8 cellular contexts compared by ENCODE assay signal in the genomic region with DNA sequence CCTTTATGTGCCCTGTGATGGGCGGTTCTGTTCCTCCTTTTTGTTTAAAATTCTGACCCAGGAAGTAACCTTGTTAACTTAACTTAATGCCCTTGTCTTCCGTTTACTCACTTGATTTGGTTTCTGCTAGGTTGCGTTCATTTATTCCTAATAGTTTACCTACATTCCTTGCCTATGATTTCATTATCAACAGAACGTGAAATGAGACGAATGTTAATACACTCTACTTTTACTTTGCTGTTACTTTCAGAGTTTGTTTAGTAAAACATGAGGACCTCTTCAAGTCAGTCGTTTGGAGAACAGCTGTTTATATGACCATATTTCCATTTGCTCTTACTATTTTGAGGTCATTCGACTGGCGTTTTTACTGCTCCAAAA. TPM values are rescaled to one million over a fixed set of nuclear protein-coding genes. Genes with fewer than 3 reads are reported as not detected.
DNase-seq lines count a peak whose midpoint lies in the region; ATAC-seq and TF ChIP-seq lines count a peak whose summit lies in the region.

No MANE protein-coding gene starts in this region.

- H3K27ac ChIP-seq in osteoblast (ENCODE audit: low read depth, low read length), result peak overlapping the region; percentile 58

- peaks cover 15% of the 10 kb centered on the region for H3K4me1 Mint-ChIP-seq in Calu3 (ENCODE audit: low read depth, unreplicated experiment)
- peaks cover 26% of the 10 kb centered on the region for H3K4me1 Mint-ChIP-seq in endothelial cell (ENCODE audit: unreplicated experiment)

- peak overlapping the region; percentile 77 for H2AFZ ChIP-seq in osteoblast (ENCODE audit: low read length)

- peak overlapping the region; percentile 88 for H3K4me2 ChIP-seq in osteoblast (ENCODE audit: insufficient read depth, low read length)

- DNase-seq in Calu3 (no peak), NB4 (ENCODE audit: low read depth) (no peak), endothelial cell (ENCODE audit: low spot score) (no peak), osteoblast (ENCODE audit: insufficient read length, low spot score, missing footprints) (no peak), HuH-7.5 (ENCODE audit: low spot score) (no peak), activated gamma-delta T cell (lab: John Stamatoyannopoulos, UW) (no peak), NCI-H128 (lab: John Stamatoyannopoulos, UW; ENCODE audit: unreplicated experiment) (no peak)

- TF ChIP-seq POLR2A in NB4 (IDR thresholded peaks at IDR 0.05; ENCODE audit: extremely low read depth, insufficient read length), result no peak

- H3K4me3 Mint-ChIP-seq in Calu3 (ENCODE audit: low read depth, unreplicated experiment), result peak overlapping the region; percentile 90
- H3K4me3 Mint-ChIP-seq in endothelial cell (ENCODE audit: unreplicated experiment), result peak overlapping the region; percentile 99

- no peaks in the 10 kb centered on the region for H3K27me3 ChIP-seq in osteoblast (ENCODE audit: insufficient read depth, low read length)

- H3K9me3 ChIP-seq in osteoblast (ENCODE audit: low read depth, low read length), result no peaks in the 10 kb centered on the region

- TF ChIP-seq CTCF in Calu3 (IDR thresholded peaks at IDR 0.05; ENCODE audit: unreplicated experiment) (no peak), NB4 (IDR thresholded peaks at IDR 0.05; ENCODE audit: low read depth, low read length) (no peak), endothelial cell (IDR thresholded peaks at IDR 0.05; ENCODE audit: unreplicated experiment) (no peak), osteoblast (IDR thresholded peaks at IDR 0.05; ENCODE audit: extremely low read depth, low read depth, low read length) (no peak)

- H3K27ac Mint-ChIP-seq in Calu3 (ENCODE audit: unreplicated experiment) (peak overlapping the region; percentile 74), endothelial cell (ENCODE audit: unreplicated experiment) (peak overlapping the region; percentile 95)

- H4K20me1 ChIP-seq in osteoblast (ENCODE audit: insufficient read depth, low read length), result peaks cover 15% of the 10 kb centered on the region

- CTCF ChIA-PET in Calu3 (lab: Charles Lee), result no interaction called here

- H3K4me1 ChIP-seq in osteoblast (ENCODE audit: insufficient read depth, low read length), result peaks cover 19% of the 10 kb centered on the region

- no peaks in the 10 kb centered on the region for H3K9me3 Mint-ChIP-seq in Calu3 (ENCODE audit: low read depth, unreplicated experiment)
- H3K9me3 Mint-ChIP-seq in endothelial cell (ENCODE audit: unreplicated experiment), result no peaks in the 10 kb centered on the region

- no peaks in the 10 kb centered on the region for H3K27me3 Mint-ChIP-seq in Calu3 (ENCODE audit: unreplicated experiment)
- H3K27me3 Mint-ChIP-seq in endothelial cell (ENCODE audit: unreplicated experiment), result peaks cover 11% of the 10 kb centered on the region

- no TSS peak for BruUV-seq in Calu3 (replicated peaks; lab: Mats Ljungman, UMichigan)

- peaks cover 49% of the 10 kb centered on the region for H3K79me2 ChIP-seq in osteoblast (ENCODE audit: insufficient read depth, low read length)

- H3K4me3 ChIP-seq in NB4 (ENCODE audit: low read depth, low read length) (peak overlapping the region; percentile 95), osteoblast (ENCODE audit: insufficient read depth, low read length) (peak overlapping the region; percentile 89)

- intact Hi-C loops in Calu3 (cut with micrococcal nuclease; ENCODE audit: unreplicated experiment), result loop anchor here (10.0 kb wide), 1 partner anchor 643 kb away; no protein-coding TSS in a partner anchor

- no peak for ATAC-seq in HG03520 (IDR thresholded peaks at IDR 0.05; ENCODE audit: unreplicated experiment)

- H3K36me3 ChIP-seq in osteoblast (ENCODE audit: insufficient read depth, low read length), result no peaks in the 10 kb centered on the region

- H3K36me3 Mint-ChIP-seq in Calu3 (ENCODE audit: insufficient read depth, unreplicated experiment), result peaks cover 41% of the 10 kb centered on the region
- peaks cover 4% of the 10 kb centered on the region for H3K36me3 Mint-ChIP-seq in endothelial cell (ENCODE audit: low read depth, unreplicated experiment)

RNA-seq across cellular contexts. Expression of gene CEP192, which starts 0.7 kb away (rescaled TPM):
- total RNA-seq in Calu3 (2022) (39.2 and 41.3 TPM in 2 replicates), endothelial cell (ENCODE audit: unreplicated experiment) (23.2 TPM), osteoblast (29.7 and 29.8 TPM in 2 replicates)

RNA-seq across cellular contexts. Expression of gene SEH1L, which starts 44.0 kb away (rescaled TPM):
- 52.3 and 61.2 TPM in 2 replicates for total RNA-seq in Calu3 (2022)
- total RNA-seq in endothelial cell (ENCODE audit: unreplicated experiment), result 35.1 TPM
- 45.7 and 51.0 TPM in 2 replicates for total RNA-seq in osteoblast
